Comparison of ENCODE assay signal across 8 cellular contexts in genomic region chr20:2651772-2652723, GRCh38. TPM values are rescaled to one million over a fixed set of nuclear protein-coding genes. Genes with fewer than 3 reads are reported as not detected.
DNase-seq lines count a peak whose midpoint lies in the region; ATAC-seq and TF ChIP-seq lines count a peak whose summit lies in the region.

A gene with protein sequence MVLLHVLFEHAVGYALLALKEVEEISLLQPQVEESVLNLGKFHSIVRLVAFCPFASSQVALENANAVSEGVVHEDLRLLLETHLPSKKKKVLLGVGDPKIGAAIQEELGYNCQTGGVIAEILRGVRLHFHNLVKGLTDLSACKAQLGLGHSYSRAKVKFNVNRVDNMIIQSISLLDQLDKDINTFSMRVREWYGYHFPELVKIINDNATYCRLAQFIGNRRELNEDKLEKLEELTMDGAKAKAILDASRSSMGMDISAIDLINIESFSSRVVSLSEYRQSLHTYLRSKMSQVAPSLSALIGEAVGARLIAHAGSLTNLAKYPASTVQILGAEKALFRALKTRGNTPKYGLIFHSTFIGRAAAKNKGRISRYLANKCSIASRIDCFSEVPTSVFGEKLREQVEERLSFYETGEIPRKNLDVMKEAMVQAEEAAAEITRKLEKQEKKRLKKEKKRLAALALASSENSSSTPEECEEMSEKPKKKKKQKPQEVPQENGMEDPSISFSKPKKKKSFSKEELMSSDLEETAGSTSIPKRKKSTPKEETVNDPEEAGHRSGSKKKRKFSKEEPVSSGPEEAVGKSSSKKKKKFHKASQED (plus strand): TSS chr20:2652632. CDS start chr20:2652661, 29 bp downstream.

- ATAC-seq in GM18909 (IDR thresholded peaks at IDR 0.05; ENCODE audit: poor library complexity, unreplicated experiment) (peak; percentile 87), HG03159 (IDR thresholded peaks at IDR 0.05; ENCODE audit: unreplicated experiment) (peak; percentile 76), activated B cell treated with CpG ODN at 0.5 μM for 24 hours (ENCODE audit: low read depth) (peak; percentile 90)

- TF ChIP-seq CTCF in AG04450 (IDR thresholded peaks at IDR 0.05; ENCODE audit: low read depth, low read length), result no peak
- no peak for TF ChIP-seq CTCF in activated B cell treated with CpG ODN at 0.5 μM for 24 hours (IDR thresholded peaks at IDR 0.05)
- no peak for TF ChIP-seq CTCF in cardiac fibroblast (IDR thresholded peaks at IDR 0.05; ENCODE audit: low read depth, low read length)
- no peak for TF ChIP-seq CTCF in spleen (IDR thresholded peaks at IDR 0.05 in 8 of 11, conservative IDR thresholded peaks at IDR 0.05 in 3 of 11)

- H3K4me3 ChIP-seq in AG04450 (ENCODE audit: low read depth, low read length) (peak within 1 kb of the TSS; percentile 99), cardiac fibroblast (replicated peaks in 1 of 2; ENCODE audit: low read depth in 2 of 2, low read length in 2 of 2) (peak within 1 kb of the TSS; percentile 89 to 99), spleen (peak within 1 kb of the TSS; percentile 70 to 100 (median 99))

- no peaks in the 10 kb centered on the region for H3K9me3 Mint-ChIP-seq in activated B cell treated with CpG ODN at 0.5 μM for 24 hours

- intact Hi-C loops in activated B cell treated with CpG ODN at 0.5 μM for 24 hours (cut with micrococcal nuclease), result loop anchor here (1.0 to 10.0 kb wide), 9 partner anchors 12 to 1535 kb away; partner anchors contain the start of genes EBF4, IDH3B, MRPS26 and NSFL1C
- intact Hi-C loops in spleen (cut with DNase I; ENCODE audit: low total_unique reads), result no loop called here

- peaks cover 19% of the 10 kb centered on the region for H3K4me1 Mint-ChIP-seq in activated B cell treated with CpG ODN at 0.5 μM for 24 hours

- 0 to 1% (median 0%) methylated on average over 69 to 101 of the region's 101 CpGs for WGBS in spleen, 5 donors

- CTCF ChIA-PET in AG04450 (lab: Charles Lee), result interaction anchor here (0.6 to 8.4 kb wide), 7 partner anchors 91 to 349 kb away, joined by 3 to 81 read pairs (median 4); no protein-coding TSS in a partner anchor
- CTCF ChIA-PET in activated B cell treated with CpG ODN at 0.5 μM for 24 hours (lab: Charles Lee), result interaction anchor here (1.1 to 3.1 kb wide), 3 partner anchors 11 to 349 kb away, joined by 3 to 14 read pairs (median 4); partner anchors contain the start of gene IDH3B

- no peaks in the 10 kb centered on the region for H3K27me3 ChIP-seq in AG04450 (ENCODE audit: control insufficient read depth, insufficient read depth, low read length)
- H3K27me3 ChIP-seq in spleen (replicated peaks in 1 of 7), result no peaks in the 10 kb centered on the region

- peak; percentile 68 for DNase-seq in AG04450 (ENCODE audit: low read depth, low spot score)
- peak; percentile 96 for DNase-seq in NCI-H345 (lab: John Stamatoyannopoulos, UW)
- peak; percentile 97 for DNase-seq in activated B cell treated with CpG ODN at 0.5 μM for 24 hours
- DNase-seq in cardiac fibroblast (ENCODE audit: low read depth in 2 of 2), result peak; percentile 91 to 95
- DNase-seq in inferior parietal cortex (ENCODE audit: extremely low spot score), result peak; percentile 92
- peak; percentile 98 for DNase-seq in spleen

- POLR2A ChIA-PET in AG04450 (lab: Yijun Ruan, JAX), result interaction anchor here (0.6 to 3.7 kb wide), 16 partner anchors 11 to 1933 kb away, joined by 3 to 30 read pairs (median 4); partner anchors contain the start of genes EBF4, IDH3B, SNRPB and ZNF343
- POLR2A ChIA-PET in activated B cell treated with CpG ODN at 0.5 μM for 24 hours (lab: Charles Lee), result interaction anchor here (0.5 to 6.4 kb wide), 27 partner anchors 8 to 1819 kb away, joined by 3 to 162 read pairs (median 4); partner anchors contain the start of genes ADISSP, AP5S1, IDH3B and NSFL1C

- peak within 1 kb of the TSS; percentile 93 for H3K27ac Mint-ChIP-seq in activated B cell treated with CpG ODN at 0.5 μM for 24 hours

- peak in 2 of 3 donors; percentile 82 to 84 for TF ChIP-seq POLR2A in spleen (IDR thresholded peaks at IDR 0.05)

- no peaks in the 10 kb centered on the region for H3K27me3 Mint-ChIP-seq in activated B cell treated with CpG ODN at 0.5 μM for 24 hours

- H3K27ac ChIP-seq in AG04450 (ENCODE audit: low read depth, low read length) (peak within 1 kb of the TSS; percentile 78), spleen (peak within 1 kb of the TSS; percentile 88 to 96 (median 92))

- peaks cover 7 to 35% (median 30%) of the 10 kb centered on the region in 6 donors for H3K36me3 ChIP-seq in spleen

- peaks cover 17 to 67% (median 33%) of the 10 kb centered on the region in 6 donors for H3K4me1 ChIP-seq in spleen

- H3K4me3 Mint-ChIP-seq in activated B cell treated with CpG ODN at 0.5 μM for 24 hours, result peak within 1 kb of the TSS; percentile 90

- peaks cover 40% of the 10 kb centered on the region for H3K36me3 Mint-ChIP-seq in activated B cell treated with CpG ODN at 0.5 μM for 24 hours (ENCODE audit: low read depth)

- H3K9me3 ChIP-seq in AG04450 (ENCODE audit: control insufficient read depth, insufficient read depth, low read length) (no peaks in the 10 kb centered on the region), spleen (no peaks in the 10 kb centered on the region)

RNA-seq across cellular contexts. Expression of the gene that starts here (rescaled TPM):
- polyA plus RNA-seq in AG04450 (2011; rRNA removed), result 126 and 142 TPM in 2 replicates
- polyA minus RNA-seq in AG04450 (2011; rRNA and poly(A)+ RNA removed), result 154 and 191 TPM in 2 replicates
- 327 and 333 TPM in 2 replicates for total RNA-seq in activated B cell treated with CpG ODN at 0.5 μM for 24 hours
- 100 to 1,000 TPM in 6 of 7 donors, 10 to 100 TPM in 1; 82.1 to 183 (median 127) TPM for total RNA-seq in spleen
- 100 to 1,000 TPM; 151 to 208 (median 182) TPM for polyA plus RNA-seq in spleen

Comparison
In these comparisons a context has a peak if more than half of its experiments do, and no peak if none do; other contexts are left out.
1. Peak in every context shown above with its lines: DNase-seq, ATAC-seq, H3K4me3 ChIP-seq and H3K27ac ChIP-seq.